ENCODE assay signal across 8 cellular contexts in the genomic region with DNA sequence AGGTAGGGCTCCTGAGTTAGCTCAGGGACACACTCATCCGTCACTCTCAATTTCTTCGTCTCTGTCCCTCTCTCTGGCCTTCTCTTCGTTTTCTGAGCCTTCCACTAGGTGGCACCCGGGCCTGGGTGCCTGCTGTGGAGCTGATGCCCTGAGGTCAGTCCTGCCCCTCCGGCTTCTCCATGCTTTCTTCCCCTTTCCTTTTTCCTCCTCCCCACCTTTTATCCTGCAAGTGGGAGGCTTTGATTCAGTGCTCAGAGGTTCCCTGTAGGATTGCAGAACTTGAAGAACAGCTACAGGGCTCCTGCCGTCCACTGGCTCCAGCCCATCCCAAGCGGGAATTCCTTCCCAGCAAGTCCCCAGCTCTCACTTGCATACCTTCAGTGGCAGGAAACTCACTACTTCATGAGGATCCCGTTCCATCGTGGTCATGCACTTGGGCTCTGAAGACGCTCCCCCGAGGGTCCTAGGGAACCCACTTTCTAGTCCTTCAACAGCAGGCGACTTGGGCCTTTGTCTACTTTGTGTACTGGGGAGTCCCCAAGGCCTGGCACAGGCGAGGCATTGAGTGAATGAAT. TPM values are rescaled to one million over a fixed set of nuclear protein-coding genes. Genes with fewer than 3 reads are reported as not detected.
A peak's percentile ranks its signal among the peaks of the same experiment; 100 is the strongest.
DNase-seq lines count a peak whose midpoint lies in the region; ATAC-seq, FAIRE-seq and TF ChIP-seq lines count a peak whose summit lies in the region.

No MANE protein-coding gene starts in this region.

- no peaks in the 10 kb centered on the region for H3K36me3 Mint-ChIP-seq in natural killer cell

- H3K4me1 ChIP-seq in OCI-LY3 (ENCODE audit: low read length) = peaks cover 13% of the 10 kb centered on the region; the same call in 1 of the 2 replicates
- H3K4me1 ChIP-seq in esophagus muscularis mucosa = peaks cover 14 to 23% (median 19%) of the 10 kb centered on the region in 4 donors

- H2AFZ ChIP-seq in OCI-LY3 (ENCODE audit: low read depth, low read length) = no peak overlapping the region; the same call in 1 of the 2 replicates

- peak; percentile 73 to 94 (median 94) for ATAC-seq in natural killer cell
- peak; percentile 84 for ATAC-seq in stimulated activated naive CD8-positive, alpha-beta T cell treated with anti-CD3 and anti-CD28 coated beads, Interleukin-15, Interleukin-2, amounts not matched to agents 100 U/mL and 50 U/mL, for 24 hours
- no peak for ATAC-seq in GM18498 (IDR thresholded peaks at IDR 0.05; ENCODE audit: unreplicated experiment)

- H3K36me3 ChIP-seq in OCI-LY3 (replicated peaks; ENCODE audit: low read depth, low read length) (no peaks in the 10 kb centered on the region), esophagus muscularis mucosa (no peaks in the 10 kb centered on the region)

- H3K27me3 ChIP-seq in OCI-LY3 (ENCODE audit: low read depth, low read length) = no peaks in the 10 kb centered on the region
- H3K27me3 ChIP-seq in esophagus muscularis mucosa = no peaks in the 10 kb centered on the region

- H3K4me1 Mint-ChIP-seq in natural killer cell = peaks cover 11 to 16% of the 10 kb centered on the region in 2 donors

- WGBS in esophagus muscularis mucosa = 39% methylated on average over 10 of the region's 13 CpGs

- no peaks in the 10 kb centered on the region for H3K9me3 Mint-ChIP-seq in natural killer cell

- peak overlapping the region; percentile 38 for H3K4me2 ChIP-seq in OCI-LY3 (ENCODE audit: low read length)

- H3K27me3 Mint-ChIP-seq in natural killer cell (ENCODE audit: low read depth in 2 of 2) = no peaks in the 10 kb centered on the region

- H3K4me3 ChIP-seq in OCI-LY3 (ENCODE audit: low read length) (no peak overlapping the region; the same call in 1 of the 2 replicates), esophagus muscularis mucosa (no peak overlapping the region)

- H3K9me3 ChIP-seq in OCI-LY3 (ENCODE audit: insufficient read depth, low read length) = no peaks in the 10 kb centered on the region
- no peaks in the 10 kb centered on the region for H3K9me3 ChIP-seq in esophagus muscularis mucosa

- H3K27ac ChIP-seq in OCI-LY3 (ENCODE audit: low read length) (no peak overlapping the region), esophagus muscularis mucosa (replicated peaks in 1 of 4) (no peak overlapping the region)

- TF ChIP-seq CTCF in OCI-LY3 (IDR thresholded peaks at IDR 0.05; ENCODE audit: low read depth, low read length) = peak; percentile 79
- TF ChIP-seq CTCF in esophagus muscularis mucosa (IDR thresholded peaks at IDR 0.05) = peak; percentile 83 to 86 (median 85)
- peak; percentile 82 for TF ChIP-seq CTCF in natural killer cell (IDR thresholded peaks at IDR 0.05)

- TF ChIP-seq EP300 in esophagus muscularis mucosa (IDR thresholded peaks at IDR 0.05) = no peak

- TF ChIP-seq POLR2A in esophagus muscularis mucosa (IDR thresholded peaks at IDR 0.05; ENCODE audit: low read depth) = no peak

- intact Hi-C loops in esophagus muscularis mucosa (cut with DNase I) = loop anchor here (2.0 kb wide), 2 partner anchors 56 to 142 kb away; a partner anchor contains a TSS
- intact Hi-C loops in natural killer cell (cut with micrococcal nuclease) = loop anchor here (2.0 kb wide), 1 partner anchor 142 kb away; no protein-coding TSS in a partner anchor

- H3K79me2 ChIP-seq in OCI-LY3 (ENCODE audit: low read length) = no peaks in the 10 kb centered on the region

- no peaks in the 10 kb centered on the region for H4K20me1 ChIP-seq in OCI-LY3 (ENCODE audit: insufficient read depth, low read length)

- H3K4me3 Mint-ChIP-seq in natural killer cell = no peak overlapping the region

- FAIRE-seq in HTR-8/SVneo (lab: Jason Lieb, UNC) = no peak

- peak; percentile 84 for DNase-seq in COLO668 (lab: John Stamatoyannopoulos, UW; ENCODE audit: unreplicated experiment)
- DNase-seq in HTR-8/SVneo (ENCODE audit: insufficient read length, low spot score) = peak; percentile 71
- peak; percentile 53 for DNase-seq in activated T-cell treated with anti-CD3 and anti-CD28 coated beads for 1 hour (ENCODE audit: low read depth)
- DNase-seq in esophagus muscularis mucosa (ENCODE audit: extremely low spot score) = no peak
- DNase-seq in natural killer cell = peak; percentile 47
- DNase-seq in stimulated activated naive CD8-positive, alpha-beta T cell treated with anti-CD3 and anti-CD28 coated beads, Interleukin-15, Interleukin-2, amounts not matched to agents 100 U/mL and 50 U/mL, for 24 hours = peak; percentile 69

- no peak overlapping the region for H3K27ac Mint-ChIP-seq in natural killer cell

- no peak overlapping the region for H3K9ac ChIP-seq in OCI-LY3 (ENCODE audit: low read length)

RNA-seq across cellular contexts. Expression of a gene that starts 45.6 kb away (rescaled TPM):
- total RNA-seq in esophagus muscularis mucosa (10 to 100 TPM; 61.6 to 87.6 (median 63.6) TPM), natural killer cell (100 to 1,000 TPM; 291 to 314 (median 302) TPM)

RNA-seq across cellular contexts. Expression of a gene that starts 56.5 kb away (rescaled TPM):
- total RNA-seq in esophagus muscularis mucosa = 100 to 1,000 TPM; 375 to 606 (median 595) TPM
- total RNA-seq in natural killer cell = 10 to 100 TPM in 1 of 3 donors, 1 to 10 TPM in 2; 3.8 to 11.5 (median 5.0) TPM

Comparison
In these comparisons a context has a peak if more than half of its experiments do, and no peak if none do; other contexts are left out.
1. RNA of a gene that starts 56.5 kb away (total RNA-seq): 375 to 606 TPM in esophagus muscularis mucosa; 3.8 to 11.5 TPM in natural killer cell; every median in the first group is over 10 times any median in the second.
2. Peak in every context shown above with its lines, with median percentiles within 50 percentile points of each other: CTCF ChIP-seq.